ENCODE assay signal across 16 cellular contexts in the genomic region with DNA sequence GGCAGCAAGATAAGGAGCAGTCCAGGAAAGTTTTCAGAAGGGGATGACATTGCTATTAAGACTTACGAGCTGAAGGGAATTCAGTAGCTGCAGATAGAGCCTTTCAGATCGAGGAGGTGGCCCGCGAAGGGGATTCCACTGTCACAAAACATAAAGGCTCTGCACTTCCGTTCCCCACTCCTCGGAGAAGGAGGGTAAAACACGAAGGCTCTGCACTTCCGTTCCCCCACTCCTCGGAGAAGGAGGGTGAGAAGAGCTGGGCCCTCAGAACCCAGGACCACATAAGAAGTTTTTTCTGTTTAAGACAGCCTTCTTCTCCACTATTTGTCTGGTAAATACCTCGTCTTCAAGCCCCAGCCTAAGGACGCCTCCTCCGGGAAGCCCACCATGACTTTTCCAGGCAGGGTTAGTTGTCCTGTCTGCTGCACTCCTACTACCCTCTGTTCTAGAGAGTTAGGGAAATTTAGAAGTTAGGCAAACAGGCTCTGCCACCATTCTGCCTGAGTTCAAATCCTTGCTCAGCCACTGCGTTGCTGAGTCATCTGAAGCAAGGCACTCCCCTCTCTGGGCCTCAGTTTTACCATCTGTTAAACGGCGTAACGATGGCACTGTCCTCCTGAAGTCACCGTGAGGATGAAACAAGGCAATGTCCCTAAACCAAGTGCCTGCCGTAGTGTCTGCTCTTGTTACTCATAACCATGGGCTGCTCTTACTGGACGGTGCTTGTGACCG.
A peak's percentile ranks its signal among the peaks of the same experiment; 100 is the strongest.
DNase-seq lines count a peak whose midpoint lies in the region; ATAC-seq, FAIRE-seq and TF ChIP-seq lines count a peak whose summit lies in the region.
"Had no signal": no experiment of that assay in that cellular context is flagged by ENCODE, and none has a peak within 500 bp of the region (broad histone marks: within the 10 kb centered on the region; RNA-seq: fewer than 3 reads in every experiment).

No MANE protein-coding gene starts in this region.

- no peak for DNase-seq in HCT116 (ENCODE audit: low read depth, low spot score)
- no peak for DNase-seq in endothelial cell of umbilical vein (ENCODE audit: low read depth, low spot score)
- DNase-seq in trophoblast cell = no peak
- DNase-seq in G401 (ENCODE audit: low spot score) = no peak
- no peak for DNase-seq in activated CD4-positive, alpha-beta memory T cell treated with anti-CD3 and anti-CD28 coated beads, Interleukin-2, amount 10 ng/mL, durations not matched to agents 7 days and 5 days
- DNase-seq: activated CD8-positive, alpha-beta memory T cell treated with anti-CD3 and anti-CD28 coated beads, Interleukin-2, amount 50 U/mL, for 48 hours; activated naive CD4-positive, alpha-beta T cell treated with anti-CD3 and anti-CD28 coated beads for 36 hours; dermis blood vessel endothelial cell; DMS79; erythroblast; NCI-H1417; NCI-H774; occipital lobe; stimulated activated CD4-positive, alpha-beta T cell treated with anti-CD3 and anti-CD28 coated beads, Interleukin-4, amount 100 ng/mL, for 1 hour had no signal

- H3K9me2 ChIP-seq in HCT116 (ENCODE audit: insufficient read depth) = no peaks in the 10 kb centered on the region

- in situ Hi-C loops in G401 (cut with HindIII; ENCODE audit: low sequenced_read_pairs) = no loop called here

- H4K91ac ChIP-seq in trophoblast cell (ENCODE audit: low read depth, low read length) = no peak overlapping the region

- no peaks in the 10 kb centered on the region for H3K9me3 ChIP-seq in HCT116 (ENCODE audit: control insufficient read depth in 1 of 2, insufficient read depth in 1 of 2, low read depth in 1 of 2, low read length in 2 of 2)
- H3K9me3 ChIP-seq in endothelial cell of umbilical vein (replicated peaks; ENCODE audit: control insufficient read depth, insufficient read depth, low read length) = no peaks in the 10 kb centered on the region
- H3K9me3 ChIP-seq in trophoblast cell (ENCODE audit: insufficient read depth, low read depth, low read length) = no peaks in the 10 kb centered on the region

- H3K9me3 Mint-ChIP-seq in activated CD4-positive, alpha-beta memory T cell treated with anti-CD3 and anti-CD28 coated beads, Interleukin-2, amount 10 ng/mL, durations not matched to agents 7 days and 5 days = no peaks in the 10 kb centered on the region
- H3K9me3 Mint-ChIP-seq: activated naive CD4-positive, alpha-beta T cell treated with anti-CD3 and anti-CD28 coated beads for 36 hours had no signal

- peak overlapping the region; percentile 7 for H2BK12ac ChIP-seq in trophoblast cell (ENCODE audit: low read length)

- H3K9me1 ChIP-seq in endothelial cell of umbilical vein (replicated peaks; ENCODE audit: control insufficient read depth, extremely low read depth, insufficient read depth, low read length) = no peaks in the 10 kb centered on the region

- TF ChIP-seq RAD21 in HCT116 (IDR thresholded peaks at IDR 0.05; ENCODE audit: low read depth) = no peak

- no peak overlapping the region for H3K14ac ChIP-seq in trophoblast cell (ENCODE audit: low read length)

- no TSS peak for BruUV-seq in HCT116 (replicated peaks; lab: Mats Ljungman, UMichigan)
- no TSS peak for BruUV-seq in endothelial cell of umbilical vein (replicated peaks; lab: Mats Ljungman, UMichigan)

- dilution Hi-C loops in endothelial cell of umbilical vein (cut with MboI; ENCODE audit: extremely low pct_ligation_motif_present, low sequenced_read_pairs) = no loop called here

- H3K23ac ChIP-seq in trophoblast cell (ENCODE audit: low read length) = no peak overlapping the region

- peaks cover 15% of the 10 kb centered on the region for H3K4me1 Mint-ChIP-seq in activated CD4-positive, alpha-beta memory T cell treated with anti-CD3 and anti-CD28 coated beads, Interleukin-2, amount 10 ng/mL, durations not matched to agents 7 days and 5 days

- peaks cover 8% of the 10 kb centered on the region for H3K79me1 ChIP-seq in trophoblast cell (ENCODE audit: low read length)

- H2AFZ ChIP-seq in HCT116 (ENCODE audit: low read depth, low read length, poor library complexity, severe bottlenecking) (no peak overlapping the region), endothelial cell of umbilical vein (ENCODE audit: low read depth, low read length) (no peak overlapping the region), trophoblast cell (ENCODE audit: insufficient read depth, low read length, poor library complexity) (no peak overlapping the region)

- no CpG with 5 or more reads among the region's 20 CpGs for WGBS in trophoblast cell (ENCODE audit: extremely low coverage, insufficient coverage, insufficient read length)

- H3K18ac ChIP-seq in trophoblast cell (ENCODE audit: low read length) = no peak overlapping the region

- H3K36me3 Mint-ChIP-seq in activated CD4-positive, alpha-beta memory T cell treated with anti-CD3 and anti-CD28 coated beads, Interleukin-2, amount 10 ng/mL, durations not matched to agents 7 days and 5 days (ENCODE audit: low read depth) = no peaks in the 10 kb centered on the region

- H3K27me3 ChIP-seq in HCT116 (ENCODE audit: insufficient read depth, low read length) (no peaks in the 10 kb centered on the region; the same call in 1 of the 2 replicates), endothelial cell of umbilical vein (ENCODE audit: control insufficient read depth in 2 of 2, insufficient read depth in 2 of 2, low read length in 2 of 2) (no peaks in the 10 kb centered on the region), trophoblast cell (ENCODE audit: insufficient read depth, low read length) (no peaks in the 10 kb centered on the region)

- no peaks in the 10 kb centered on the region for H3K36me3 ChIP-seq in HCT116 (ENCODE audit: control insufficient read depth in 1 of 2, insufficient read depth in 2 of 2, low read length in 2 of 2)
- H3K36me3 ChIP-seq in endothelial cell of umbilical vein (ENCODE audit: control insufficient read depth in 2 of 2, extremely low read depth in 1 of 2, insufficient read depth in 2 of 2, low read length in 2 of 2) = no peaks in the 10 kb centered on the region
- H3K36me3 ChIP-seq in trophoblast cell (ENCODE audit: control insufficient read depth in 1 of 2, insufficient read depth in 2 of 2, low read length in 2 of 2) = no peaks in the 10 kb centered on the region

- peaks cover 51% of the 10 kb centered on the region for H3K27me3 Mint-ChIP-seq in activated CD4-positive, alpha-beta memory T cell treated with anti-CD3 and anti-CD28 coated beads, Interleukin-2, amount 10 ng/mL, durations not matched to agents 7 days and 5 days

- TF ChIP-seq POLR2A in HCT116 (IDR thresholded peaks at IDR 0.05; ENCODE audit: borderline replicate concordance, extremely low read depth, insufficient read depth, insufficient read length) (no peak), endothelial cell of umbilical vein (IDR thresholded peaks at IDR 0.05; ENCODE audit: low read depth, low read length) (no peak)

- RAD21 ChIA-PET in HCT116 (lab: Charles Lee; ENCODE audit: low non-redundant PET in 1 of 2, low total read pairs in 2 of 2, uncharacterized antibody in 2 of 2, unreplicated experiment in 2 of 2) = interaction anchor here in 1 of 2 experiments (1.6 kb wide), 1 partner anchor 135 kb away, joined by 5 read pairs; the partner anchor contains the start of gene HES1

- CTCF ChIA-PET in HCT116 (lab: Charles Lee) (no interaction called here), endothelial cell of umbilical vein (lab: Charles Lee) (interaction anchor here (1.3 to 4.2 kb wide), 5 partner anchors 32 to 314 kb away, joined by 3 to 41 read pairs (median 19); partner anchors contain the start of gene HES1)
- CTCF ChIA-PET in activated CD4-positive, alpha-beta memory T cell treated with anti-CD3 and anti-CD28 coated beads, Interleukin-2, amount 10 ng/mL, durations not matched to agents 7 days and 5 days (lab: Charles Lee) = no interaction called here

- TF ChIP-seq CTCF in C4-2B (conservative IDR thresholded peaks at IDR 0.05) (no peak), HCT116 (IDR thresholded peaks at IDR 0.05 in 2 of 3, conservative IDR thresholded peaks at IDR 0.05 in 1 of 3; ENCODE audit: borderline replicate concordance in 1 of 3, insufficient read depth in 1 of 3, low read depth in 2 of 3, low read length in 2 of 3) (no peak), endothelial cell of umbilical vein (IDR thresholded peaks at IDR 0.05; ENCODE audit: extremely low read depth in 1 of 2, insufficient read depth in 1 of 2, low read depth in 1 of 2, low read length in 2 of 2) (no peak)

- no peak overlapping the region for H4K12ac ChIP-seq in trophoblast cell (ENCODE audit: low read depth, low read length)

- H3K9ac ChIP-seq in HCT116 (ENCODE audit: low read length) = no peak overlapping the region
- H3K9ac ChIP-seq in endothelial cell of umbilical vein (replicated peaks; ENCODE audit: extremely low read depth, insufficient read depth, low read length) = no peak overlapping the region
- H3K9ac ChIP-seq in trophoblast cell (ENCODE audit: low read length) = no peak overlapping the region

- H3K4me2 ChIP-seq in HCT116 (ENCODE audit: low read length) = peak overlapping the region; percentile 86; the same call in 1 of the 2 replicates
- H3K4me2 ChIP-seq in endothelial cell of umbilical vein (ENCODE audit: insufficient read depth, low read length) = no peak overlapping the region
- no peak overlapping the region for H3K4me2 ChIP-seq in trophoblast cell (ENCODE audit: low read length)

- peak overlapping the region; percentile 66; the same call in 1 of the 2 replicates for H3K27ac ChIP-seq in C4-2B
- H3K27ac ChIP-seq in HCT116 (ENCODE audit: low read depth, low read length) = no peak overlapping the region
- H3K27ac ChIP-seq in endothelial cell of umbilical vein (ENCODE audit: insufficient read depth, low read depth, low read length) = peak overlapping the region; percentile 97
- no peak overlapping the region for H3K27ac ChIP-seq in trophoblast cell (ENCODE audit: low read depth, low read length)

- H4K8ac ChIP-seq in trophoblast cell (ENCODE audit: low read depth, low read length) = no peak overlapping the region

- H3K4me1 ChIP-seq in HCT116 (ENCODE audit: control insufficient read depth in 1 of 2, insufficient read depth in 2 of 2, low read length in 2 of 2) = peaks cover 20 to 39% of the 10 kb centered on the region in 2 experiments
- peaks cover 35% of the 10 kb centered on the region for H3K4me1 ChIP-seq in endothelial cell of umbilical vein (ENCODE audit: control insufficient read depth, extremely low read depth, insufficient read depth, low read length)
- H3K4me1 ChIP-seq in trophoblast cell (ENCODE audit: control insufficient read depth in 1 of 2, insufficient read depth in 2 of 2, low read length in 2 of 2) = peaks cover 9 to 22% of the 10 kb centered on the region in 2 experiments

- peak overlapping the region; percentile 1 for H2BK120ac ChIP-seq in trophoblast cell (ENCODE audit: insufficient read depth, low read length, poor library complexity)

- intact Hi-C loops in HCT116 (cut with micrococcal nuclease) = loop anchor here (2.0 to 5.0 kb wide), 4 partner anchors 130 to 315 kb away; partner anchors contain the start of gene HES1
- intact Hi-C loops in endothelial cell of umbilical vein (cut with micrococcal nuclease) = loop anchor here (2.0 kb wide), 3 partner anchors 133 to 305 kb away; no protein-coding TSS in a partner anchor

- H3K4me3 Mint-ChIP-seq in activated CD4-positive, alpha-beta memory T cell treated with anti-CD3 and anti-CD28 coated beads, Interleukin-2, amount 10 ng/mL, durations not matched to agents 7 days and 5 days = no peak overlapping the region

- no peaks in the 10 kb centered on the region for H4K20me1 ChIP-seq in HCT116 (ENCODE audit: insufficient read depth)
- H4K20me1 ChIP-seq in endothelial cell of umbilical vein (replicated peaks; ENCODE audit: control insufficient read depth, extremely low read depth, insufficient read depth, low read length) = no peaks in the 10 kb centered on the region

- FAIRE-seq in endothelial cell of umbilical vein (lab: Jason Lieb, UNC) = peak; percentile 66

- H3K79me2 ChIP-seq in HCT116 (ENCODE audit: insufficient read depth, low read length) (no peaks in the 10 kb centered on the region), endothelial cell of umbilical vein (ENCODE audit: control insufficient read depth, insufficient read depth, low read length) (no peaks in the 10 kb centered on the region), trophoblast cell (ENCODE audit: control insufficient read depth, insufficient read depth, low read length, poor library complexity) (no peaks in the 10 kb centered on the region)

- no peak overlapping the region for H3K4ac ChIP-seq in trophoblast cell (ENCODE audit: low read depth, low read length)

- H2AK5ac ChIP-seq in trophoblast cell (ENCODE audit: low read length) = no peak overlapping the region

- no peak overlapping the region for H3K27ac Mint-ChIP-seq in activated CD4-positive, alpha-beta memory T cell treated with anti-CD3 and anti-CD28 coated beads, Interleukin-2, amount 10 ng/mL, durations not matched to agents 7 days and 5 days
- H3K27ac Mint-ChIP-seq: activated naive CD4-positive, alpha-beta T cell treated with anti-CD3 and anti-CD28 coated beads for 36 hours had no signal

- POLR2A ChIA-PET in HCT116 (lab: Charles Lee) = no interaction called here
- POLR2A ChIA-PET in endothelial cell of umbilical vein (lab: Charles Lee) = interaction anchor here (2.1 kb wide), 1 partner anchor 135 kb away, joined by 16 read pairs; the partner anchor contains the start of gene HES1
- POLR2A ChIA-PET in activated CD4-positive, alpha-beta memory T cell treated with anti-CD3 and anti-CD28 coated beads, Interleukin-2, amount 10 ng/mL, durations not matched to agents 7 days and 5 days (lab: Charles Lee) = no interaction called here

- ATAC-seq in HCT116 (no peak), GM19351 (IDR thresholded peaks at IDR 0.05; ENCODE audit: unreplicated experiment) (no peak)

- no peak overlapping the region for H3K4me3 ChIP-seq in HCT116 (replicated peaks in 1 of 2; ENCODE audit: low read depth in 1 of 2, low read length in 2 of 2)
- no peak overlapping the region for H3K4me3 ChIP-seq in endothelial cell of umbilical vein (replicated peaks in 1 of 3; ENCODE audit: insufficient read depth in 1 of 3, low read depth in 1 of 3, low read length in 3 of 3)
- no peak overlapping the region for H3K4me3 ChIP-seq in trophoblast cell (ENCODE audit: low read depth, low read length)

- H2BK5ac ChIP-seq in trophoblast cell (ENCODE audit: low read depth, low read length, poor library complexity) = no peak overlapping the region

Comparison
In these comparisons a context has a peak if more than half of its experiments do, and no peak if none do; other contexts are left out.
1. H3K27ac ChIP-seq: peak in C4-2B (single experiment) and endothelial cell of umbilical vein (single experiment); none in HCT116 (single experiment) and trophoblast cell (single experiment).